34 cellular contexts compared by ENCODE assay signal in genomic region chr12:28827841-28828240, GRCh38.
"Had no signal": no experiment of that assay in that cellular context is flagged by ENCODE, and none has a peak within 500 bp of the region (broad histone marks: within the 10 kb centered on the region; RNA-seq: fewer than 3 reads in every experiment).

No MANE protein-coding gene starts in this region.

- H3K4me3 ChIP-seq: adrenal gland, body of pancreas, cardiac muscle cell, colonic mucosa, gastroesophageal sphincter, hepatocyte, pancreas, prostate gland, skin epidermis, testis, transverse colon had no signal

- H3K36me3 Mint-ChIP-seq: activated CD4-positive, alpha-beta memory T cell treated with anti-CD3 and anti-CD28 coated beads for 36 hours; activated naive CD8-positive, alpha-beta T cell treated with anti-CD3 and anti-CD28 coated beads for 36 hours; natural killer cell had no signal

- H3K4me3 Mint-ChIP-seq: activated CD4-positive, alpha-beta memory T cell treated with anti-CD3 and anti-CD28 coated beads for 36 hours; activated CD4-positive, alpha-beta T cell treated with anti-CD3 and anti-CD28 coated beads, Interleukin-2, amount 10 ng/mL, durations not matched to agents 24 days and 14 days; activated naive CD4-positive, alpha-beta T cell treated with anti-CD3 and anti-CD28 coated beads for 36 hours; activated naive CD8-positive, alpha-beta T cell treated with anti-CD3 and anti-CD28 coated beads for 36 hours; activated T-helper 1 cell treated with anti-CD3 and anti-CD28 coated beads, Interleukin-12 subunit alpha, Interleukin-12 subunit beta, Interleukin-2, Interleukin-4 antibody, amounts not matched to agents 30 ng/mL and 10 ng/mL and 1 ng/mL, durations not matched to agents 14 hours and 24 hours and 36 hours; natural killer cell had no signal

- H3K27ac Mint-ChIP-seq: activated CD4-positive, alpha-beta memory T cell treated with anti-CD3 and anti-CD28 coated beads for 36 hours; activated CD4-positive, alpha-beta T cell treated with anti-CD3 and anti-CD28 coated beads, Interleukin-2, amount 10 ng/mL, durations not matched to agents 24 days and 14 days; activated naive CD4-positive, alpha-beta T cell treated with anti-CD3 and anti-CD28 coated beads for 36 hours; activated naive CD8-positive, alpha-beta T cell treated with anti-CD3 and anti-CD28 coated beads for 36 hours; activated T-helper 1 cell treated with anti-CD3 and anti-CD28 coated beads, Interleukin-12 subunit alpha, Interleukin-12 subunit beta, Interleukin-2, Interleukin-4 antibody, amounts not matched to agents 30 ng/mL and 10 ng/mL and 1 ng/mL, durations not matched to agents 14 hours and 24 hours and 36 hours; natural killer cell had no signal

- H2AFZ ChIP-seq: hepatocyte had no signal

- ATAC-seq: body of pancreas; gastroesophageal sphincter; left cardiac atrium; natural killer cell; pancreas; sciatic nerve; stimulated activated naive CD8-positive, alpha-beta T cell treated with anti-CD3 and anti-CD28 coated beads, Interleukin-15, Interleukin-2, amounts not matched to agents 100 U/mL and 50 U/mL, for 24 hours had no signal

- H3K79me2 ChIP-seq: hepatocyte had no signal

- H3K9me3 Mint-ChIP-seq: activated CD4-positive, alpha-beta T cell treated with anti-CD3 and anti-CD28 coated beads, Interleukin-2, amount 10 ng/mL, durations not matched to agents 24 days and 14 days; activated naive CD4-positive, alpha-beta T cell treated with anti-CD3 and anti-CD28 coated beads for 36 hours; activated naive CD8-positive, alpha-beta T cell treated with anti-CD3 and anti-CD28 coated beads for 36 hours; activated T-helper 1 cell treated with anti-CD3 and anti-CD28 coated beads, Interleukin-12 subunit alpha, Interleukin-12 subunit beta, Interleukin-2, Interleukin-4 antibody, amounts not matched to agents 30 ng/mL and 10 ng/mL and 1 ng/mL, durations not matched to agents 14 hours and 24 hours and 36 hours had no signal

- H3K4me1 ChIP-seq: adrenal gland, body of pancreas, colonic mucosa, gastroesophageal sphincter, pancreas, prostate gland, transverse colon had no signal

- H3K27me3 ChIP-seq: adrenal gland, body of pancreas, cardiac muscle cell, colonic mucosa, gastroesophageal sphincter, hepatocyte, pancreas, testis, transverse colon had no signal

- DNase-seq: activated CD4-positive, alpha-beta memory T cell treated with anti-CD3 and anti-CD28 coated beads for 36 hours; activated CD4-positive, alpha-beta T cell treated with anti-CD3 and anti-CD28 coated beads, Interleukin-2, amount 10 ng/mL, durations not matched to agents 24 days and 14 days; activated CD4-positive, CD25-positive, alpha-beta regulatory T cell treated with anti-CD3 and anti-CD28 coated beads, Interleukin-2, amount 50 U/mL, for 72 hours; activated CD8-positive, alpha-beta memory T cell treated with anti-CD3 and anti-CD28 coated beads, Interleukin-2, amount 50 U/mL, for 4 hours; activated effector memory CD4-positive, alpha-beta T cell treated with anti-CD3 and anti-CD28 coated beads, Interleukin-2, amount 50 U/mL, for 16 hours; activated naive CD4-positive, alpha-beta T cell treated with anti-CD3 and anti-CD28 coated beads for 36 hours; activated naive CD8-positive, alpha-beta T cell treated with anti-CD3 and anti-CD28 coated beads for 36 hours; activated T-cell treated with anti-CD3 and anti-CD28 coated beads, Interleukin-2, amount 50 U/mL, for 1 hour; adrenal gland; aorta; body of pancreas; cerebellar nuclear complex; colonic mucosa; effector CD8-positive, alpha-beta T cell; erythroblast; left cardiac atrium; natural killer cell; nucleus accumbens; pancreas; retina; stimulated activated CD4-positive, alpha-beta T cell treated with anti-CD3 and anti-CD28 coated beads, Interleukin-12 subunit alpha, Interleukin-12 subunit beta, amount 100 ng/mL, for 4 hours; stimulated activated CD4-positive, alpha-beta T cell treated with anti-CD3 and anti-CD28 coated beads, Interleukin-4, amount 100 ng/mL, for 1 hour; stimulated activated naive CD8-positive, alpha-beta T cell treated with anti-CD3 and anti-CD28 coated beads, Interleukin-15, Interleukin-2, amounts not matched to agents 100 U/mL and 50 U/mL, for 24 hours; T-helper 9 cell; testis; transverse colon; WERI-Rb-1 had no signal

- H3K4me1 Mint-ChIP-seq: activated CD4-positive, alpha-beta T cell treated with anti-CD3 and anti-CD28 coated beads, Interleukin-2, amount 10 ng/mL, durations not matched to agents 24 days and 14 days; activated naive CD8-positive, alpha-beta T cell treated with anti-CD3 and anti-CD28 coated beads for 36 hours; natural killer cell had no signal

- H3K4me2 ChIP-seq: hepatocyte had no signal

- H3K36me3 ChIP-seq: adrenal gland, cardiac muscle cell, colonic mucosa, gastroesophageal sphincter, pancreas, prostate gland, transverse colon, WERI-Rb-1 had no signal

- H3K27me3 Mint-ChIP-seq: activated CD4-positive, alpha-beta memory T cell treated with anti-CD3 and anti-CD28 coated beads for 36 hours; activated CD4-positive, alpha-beta T cell treated with anti-CD3 and anti-CD28 coated beads, Interleukin-2, amount 10 ng/mL, durations not matched to agents 24 days and 14 days; activated naive CD8-positive, alpha-beta T cell treated with anti-CD3 and anti-CD28 coated beads for 36 hours had no signal

- H3K27ac ChIP-seq: adrenal gland, body of pancreas, cardiac muscle cell, colonic mucosa, gastroesophageal sphincter, hepatocyte, pancreas, prostate gland, skin epidermis, testis, transverse colon, WERI-Rb-1 had no signal
